In genomic region chr19:48623556-48624066, GRCh38 we compare ENCODE assay signal across 9 cellular contexts. TPM values are rescaled to one million over a fixed set of nuclear protein-coding genes. Genes with fewer than 3 reads are reported as not detected.
DNase-seq lines count a peak whose midpoint lies in the region; ATAC-seq and TF ChIP-seq lines count a peak whose summit lies in the region.
"Had no signal": no experiment of that assay in that cellular context is flagged by ENCODE, and none has a peak within 500 bp of the region (broad histone marks: within the 10 kb centered on the region; RNA-seq: fewer than 3 reads in every experiment).

No MANE protein-coding gene starts in this region.

- TF ChIP-seq CTCF in kidney epithelial cell (IDR thresholded peaks at IDR 0.05; ENCODE audit: insufficient read depth, low read length, poor library complexity, severe bottlenecking) (no peak), thoracic aorta (IDR thresholded peaks at IDR 0.05) (no peak)

- H3K9me3 Mint-ChIP-seq in activated CD4-positive, alpha-beta T cell treated with anti-CD3 and anti-CD28 coated beads, Interleukin-2, amount 10 ng/mL, durations not matched to agents 24 days and 14 days = no peaks in the 10 kb centered on the region
- no peaks in the 10 kb centered on the region for H3K9me3 Mint-ChIP-seq in activated naive CD8-positive, alpha-beta T cell (ENCODE audit: low read depth)

- H3K9me3 ChIP-seq in thoracic aorta = no peaks in the 10 kb centered on the region

- H3K27ac ChIP-seq in thoracic aorta = peak overlapping the region; percentile 68 to 80

- H3K36me3 ChIP-seq in kidney epithelial cell (ENCODE audit: control insufficient read depth, insufficient read depth, low read length) = no peaks in the 10 kb centered on the region
- peaks cover 3% of the 10 kb centered on the region for H3K36me3 ChIP-seq in thoracic aorta

- peaks cover 34% of the 10 kb centered on the region for H3K36me3 Mint-ChIP-seq in activated CD4-positive, alpha-beta T cell treated with anti-CD3 and anti-CD28 coated beads, Interleukin-2, amount 10 ng/mL, durations not matched to agents 24 days and 14 days (ENCODE audit: low read depth)
- H3K36me3 Mint-ChIP-seq in activated naive CD8-positive, alpha-beta T cell = peaks cover 8% of the 10 kb centered on the region

- ATAC-seq in thoracic aorta (ENCODE audit: insufficient number of reproducible peaks, low FRiP score, low read depth) (no peak), HG03108 (IDR thresholded peaks at IDR 0.05; ENCODE audit: unreplicated experiment) (no peak)

- H3K27me3 ChIP-seq in kidney epithelial cell (ENCODE audit: control insufficient read depth, insufficient read depth, low read length) = no peaks in the 10 kb centered on the region
- no peaks in the 10 kb centered on the region for H3K27me3 ChIP-seq in thoracic aorta (replicated peaks; ENCODE audit: insufficient read depth)

- H3K4me3 ChIP-seq in kidney epithelial cell (ENCODE audit: low read depth, low read length) (peak overlapping the region; percentile 41), thoracic aorta (peak overlapping the region; percentile 82)

- peak overlapping the region; percentile 97 for H3K27ac Mint-ChIP-seq in activated CD4-positive, alpha-beta T cell treated with anti-CD3 and anti-CD28 coated beads, Interleukin-2, amount 10 ng/mL, durations not matched to agents 24 days and 14 days
- H3K27ac Mint-ChIP-seq in activated naive CD8-positive, alpha-beta T cell = peak overlapping the region; percentile 96

- H3K4me1 ChIP-seq in thoracic aorta (ENCODE audit: control insufficient read depth in 1 of 2, low read depth in 2 of 2) = peaks cover 20 to 38% of the 10 kb centered on the region in 2 donors

- H3K4me3 Mint-ChIP-seq in activated CD4-positive, alpha-beta T cell treated with anti-CD3 and anti-CD28 coated beads, Interleukin-2, amount 10 ng/mL, durations not matched to agents 24 days and 14 days = peak overlapping the region; percentile 86
- H3K4me3 Mint-ChIP-seq in activated naive CD8-positive, alpha-beta T cell = peak overlapping the region; percentile 87

- peaks cover 39% of the 10 kb centered on the region for H3K4me1 Mint-ChIP-seq in activated CD4-positive, alpha-beta T cell treated with anti-CD3 and anti-CD28 coated beads, Interleukin-2, amount 10 ng/mL, durations not matched to agents 24 days and 14 days
- H3K4me1 Mint-ChIP-seq in activated naive CD8-positive, alpha-beta T cell (ENCODE audit: low read depth) = peaks cover 41% of the 10 kb centered on the region

- intact Hi-C loops in activated CD4-positive, alpha-beta T cell treated with anti-CD3 and anti-CD28 coated beads, Interleukin-2, amount 10 ng/mL, durations not matched to agents 24 days and 14 days (cut with micrococcal nuclease) = loop anchor here (1.0 kb wide), 1 partner anchor 11 kb away; no protein-coding TSS in a partner anchor

- DNase-seq in activated CD4-positive, alpha-beta T cell treated with anti-CD3 and anti-CD28 coated beads, Interleukin-2, amount 10 ng/mL, durations not matched to agents 24 days and 14 days = peak; percentile 61
- DNase-seq in activated CD4-positive, alpha-beta T cell treated with anti-CD3 and anti-CD28 coated beads for 48 hours = no peak
- DNase-seq in kidney epithelial cell (ENCODE audit: low read depth) (no peak), thoracic aorta (ENCODE audit: low spot score) (no peak), NCI-H187 treated with DMSO at 0.1 percent for 48 hours (lab: John Stamatoyannopoulos, UW) (no peak)
- DNase-seq in stimulated activated CD4-positive, alpha-beta T cell treated with anti-CD3 and anti-CD28 coated beads, Interleukin-1b, Interleukin-23, amount 100 ng/mL, for 48 hours = no peak

- H3K27me3 Mint-ChIP-seq in activated CD4-positive, alpha-beta T cell treated with anti-CD3 and anti-CD28 coated beads, Interleukin-2, amount 10 ng/mL, durations not matched to agents 24 days and 14 days = no peaks in the 10 kb centered on the region
- H3K27me3 Mint-ChIP-seq in activated naive CD8-positive, alpha-beta T cell = no peaks in the 10 kb centered on the region

RNA-seq across cellular contexts. Expression of gene SPHK2, which starts 4.3 kb away (rescaled TPM):
- 36.4 and 39.0 TPM in 2 replicates for total RNA-seq in activated CD4-positive, alpha-beta T cell treated with anti-CD3 and anti-CD28 coated beads, Interleukin-2, amount 10 ng/mL, durations not matched to agents 24 days and 14 days
- total RNA-seq in kidney epithelial cell (27.9 and 30.3 TPM in 2 replicates), thoracic aorta (10 to 100 TPM; 16.2 to 49.0 TPM)

RNA-seq across cellular contexts. Expression of gene RPL18, which starts 4.6 kb away (rescaled TPM):
- total RNA-seq in activated CD4-positive, alpha-beta T cell treated with anti-CD3 and anti-CD28 coated beads, Interleukin-2, amount 10 ng/mL, durations not matched to agents 24 days and 14 days = 1,885 and 1,938 TPM in 2 replicates
- total RNA-seq in kidney epithelial cell (2,979 and 3,293 TPM in 2 replicates), thoracic aorta (1,000 to 10,000 TPM; 1,120 to 1,389 TPM)

RNA-seq across cellular contexts. Expression of gene FAM83E, which starts 8.7 kb away (rescaled TPM):
- total RNA-seq in activated CD4-positive, alpha-beta T cell treated with anti-CD3 and anti-CD28 coated beads, Interleukin-2, amount 10 ng/mL, durations not matched to agents 24 days and 14 days = 5.1 and 6.4 TPM in 2 replicates
- total RNA-seq in kidney epithelial cell = 0.25 and 2.3 TPM in 2 replicates
- 1 to 10 TPM in 1 of 2 donors, not detected in 1; 2.0 TPM for total RNA-seq in thoracic aorta

RNA-seq across cellular contexts. Expression of gene DBP, which starts 13.6 kb away (rescaled TPM):
- 10.7 and 11.2 TPM in 2 replicates for total RNA-seq in activated CD4-positive, alpha-beta T cell treated with anti-CD3 and anti-CD28 coated beads, Interleukin-2, amount 10 ng/mL, durations not matched to agents 24 days and 14 days
- total RNA-seq in kidney epithelial cell (1.6 and 3.4 TPM in 2 replicates), thoracic aorta (10 to 100 TPM in 1 of 2 donors, 1 to 10 TPM in 1; 3.9 to 15.0 TPM)

RNA-seq across cellular contexts. Expression of gene SPACA4, which starts 17.1 kb away (rescaled TPM):
- not detected in 2 replicates for total RNA-seq in activated CD4-positive, alpha-beta T cell treated with anti-CD3 and anti-CD28 coated beads, Interleukin-2, amount 10 ng/mL, durations not matched to agents 24 days and 14 days
- not detected in 2 replicates for total RNA-seq in kidney epithelial cell
- total RNA-seq in thoracic aorta = not detected
- total RNA-seq: activated CD8-positive, alpha-beta memory T cell treated with anti-CD3 and anti-CD28 coated beads for 36 hours had no signal
